ENCODE assay signal across 8 cellular contexts in genomic region chr2:73628493-73628892, GRCh38.
DNase-seq lines count a peak whose midpoint lies in the region; ATAC-seq and TF ChIP-seq lines count a peak whose summit lies in the region.
"Not testable (repeated sequence)": the region's sequence is repeated elsewhere in the genome, so short reads cannot be mapped to it uniquely, and the experiment has no call there.

No MANE protein-coding gene starts in this region.

- ATAC-seq in GM18868 (IDR thresholded peaks at IDR 0.05; ENCODE audit: unreplicated experiment) (peak; percentile 60), GM19372 (IDR thresholded peaks at IDR 0.05; ENCODE audit: low read depth, unreplicated experiment) (peak; percentile 73), GM21723 (IDR thresholded peaks at IDR 0.05; ENCODE audit: unreplicated experiment) (peak; percentile 68), HG02840 (IDR thresholded peaks at IDR 0.05; ENCODE audit: low FRiP score, unreplicated experiment) (peak; percentile 53), HG03108 (IDR thresholded peaks at IDR 0.05; ENCODE audit: unreplicated experiment) (peak; percentile 71), HG03521 (IDR thresholded peaks at IDR 0.05; ENCODE audit: unreplicated experiment) (peak; percentile 64)
- ATAC-seq in stimulated activated effector memory CD8-positive, alpha-beta T cell treated with anti-CD3 and anti-CD28 coated beads, Interleukin-12 subunit alpha, Interleukin-12 subunit beta, amount 100 ng/mL, for 72 hours, result peak; percentile 52

- TF ChIP-seq CTCF in GM13976 (IDR thresholded peaks at IDR 0.05; ENCODE audit: borderline replicate concordance, control extremely low read depth, extremely low read depth, insufficient read depth, missing control alignments), result not testable (repeated sequence)

- not testable (repeated sequence) for H3K4me3 Mint-ChIP-seq in stimulated activated effector memory CD8-positive, alpha-beta T cell treated with anti-CD3 and anti-CD28 coated beads, Interleukin-12 subunit alpha, Interleukin-12 subunit beta, amount 100 ng/mL, for 72 hours

- H3K27ac Mint-ChIP-seq in stimulated activated effector memory CD8-positive, alpha-beta T cell treated with anti-CD3 and anti-CD28 coated beads, Interleukin-12 subunit alpha, Interleukin-12 subunit beta, amount 100 ng/mL, for 72 hours, result not testable (repeated sequence)

- in situ Hi-C loops in GM13976 (cut with MboI; ENCODE audit: low sequenced_read_pairs, unreplicated experiment), result not testable (repeated sequence)

- not testable (repeated sequence) for H3K4me1 Mint-ChIP-seq in stimulated activated effector memory CD8-positive, alpha-beta T cell treated with anti-CD3 and anti-CD28 coated beads, Interleukin-12 subunit alpha, Interleukin-12 subunit beta, amount 100 ng/mL, for 72 hours

- DNase-seq in GM13976 (ENCODE audit: low spot score), result peak; percentile 42
- not testable (repeated sequence) for DNase-seq in stimulated activated effector memory CD8-positive, alpha-beta T cell treated with anti-CD3 and anti-CD28 coated beads, Interleukin-12 subunit alpha, Interleukin-12 subunit beta, amount 100 ng/mL, for 72 hours (ENCODE audit: low spot score in 2 of 2)

- not testable (repeated sequence) for H3K36me3 Mint-ChIP-seq in stimulated activated effector memory CD8-positive, alpha-beta T cell treated with anti-CD3 and anti-CD28 coated beads, Interleukin-12 subunit alpha, Interleukin-12 subunit beta, amount 100 ng/mL, for 72 hours

- H3K9me3 Mint-ChIP-seq in stimulated activated effector memory CD8-positive, alpha-beta T cell treated with anti-CD3 and anti-CD28 coated beads, Interleukin-12 subunit alpha, Interleukin-12 subunit beta, amount 100 ng/mL, for 72 hours, result not testable (repeated sequence)
